11 cellular contexts compared by ENCODE assay signal in the genomic region with DNA sequence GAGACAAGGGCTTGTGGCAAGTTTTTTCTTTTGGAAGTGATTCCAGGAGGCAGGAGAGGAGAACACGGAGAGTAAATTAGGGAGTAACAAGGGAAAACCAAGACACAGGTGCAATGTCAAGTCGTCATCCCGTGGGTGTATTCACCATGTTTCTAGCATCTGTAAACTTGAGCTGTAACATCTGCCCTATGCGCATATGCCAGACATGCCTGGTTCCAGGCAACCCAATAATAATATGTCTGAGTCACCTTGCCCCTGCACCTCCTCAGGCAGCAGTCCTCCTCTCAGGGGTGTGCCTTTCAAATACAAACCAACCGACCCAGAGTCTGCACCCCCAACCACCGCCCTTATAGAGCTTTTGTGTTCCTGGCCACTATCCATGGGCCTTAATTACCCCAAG.
"Had no signal": no experiment of that assay in that cellular context is flagged by ENCODE, and none has a peak within 500 bp of the region (broad histone marks: within the 10 kb centered on the region; RNA-seq: fewer than 3 reads in every experiment).

No MANE protein-coding gene starts in this region.

- H3K4me1 ChIP-seq: HAP-1 had no signal

- H3K9ac ChIP-seq: GM23248, KMS-11 had no signal

- H3K27me3 Mint-ChIP-seq: IgD-negative memory B cell had no signal

- H3K4me3 Mint-ChIP-seq: HFFc6, IgD-negative memory B cell had no signal

- ATAC-seq: HCT116, HepG2 had no signal

- H3K27ac ChIP-seq: GM23248, HL-60, KMS-11 had no signal

- H3K27ac Mint-ChIP-seq: HFFc6 had no signal

- H2AFZ ChIP-seq: GM23248 had no signal

- FAIRE-seq: HepG2 had no signal

- H3K4me3 ChIP-seq: GM23248, HAP-1 had no signal

- H3K36me3 ChIP-seq: HAP-1 had no signal

- H3K36me3 Mint-ChIP-seq: IgD-negative memory B cell had no signal

- H3K9me3 ChIP-seq: HAP-1 had no signal

- H3K4me2 ChIP-seq: KMS-11 had no signal

- H3K9me3 Mint-ChIP-seq: IgD-negative memory B cell had no signal

- DNase-seq: GM23248, H7, HFFc6, Karpas-422, KBM-7 had no signal

- H3K4me1 Mint-ChIP-seq: IgD-negative memory B cell had no signal
